ENCODE assay signal across 1 cellular context in genomic region chr11:119350302-119350701, GRCh38.
TF ChIP-seq lines count a peak whose summit lies in the region.

No MANE protein-coding gene starts in this region.

TF ChIP-seq in K562, 482 proteins besides CTCF, POLR2A, EP300 and RAD21:
- TF ChIP-seq CCAR2 (IDR thresholded peaks at IDR 0.05; ENCODE audit: low read depth, low read length): no peak
